27 cellular contexts compared by ENCODE assay signal in genomic region chr1:41637367-41637766, GRCh38.
DNase-seq lines count a peak whose midpoint lies in the region; ATAC-seq and TF ChIP-seq lines count a peak whose summit lies in the region.
"Had no signal": no experiment of that assay in that cellular context is flagged by ENCODE, and none has a peak within 500 bp of the region (broad histone marks: within the 10 kb centered on the region; RNA-seq: fewer than 3 reads in every experiment).

No MANE protein-coding gene starts in this region.

- no peak for ATAC-seq in CD4-positive, CD25-positive, alpha-beta regulatory T cell (ENCODE audit: low read depth in 2 of 2)
- peak; percentile 51 for ATAC-seq in activated B cell treated with CpG ODN at 0.5 μM for 24 hours (ENCODE audit: low read depth)
- ATAC-seq in HG03469 (IDR thresholded peaks at IDR 0.05; ENCODE audit: unreplicated experiment): no peak
- ATAC-seq in GM21723 (IDR thresholded peaks at IDR 0.05; ENCODE audit: unreplicated experiment): no peak
- ATAC-seq: left ventricle myocardium superior; naive thymus-derived CD4-positive, alpha-beta T cell; right lobe of liver had no signal

- H3K4me3 ChIP-seq in CD4-positive, CD25-positive, alpha-beta regulatory T cell (ENCODE audit: low read depth, low read length): no peak overlapping the region
- H3K4me3 ChIP-seq in coronary artery: no peak overlapping the region
- H3K4me3 ChIP-seq: MG63, right lobe of liver, thoracic aorta had no signal

- H3K4me1 Mint-ChIP-seq in T-helper 2 cell treated with Interferon-gamma antibody and Interleukin-4, amounts not matched to agents 5 μg/mL and 100 μg/mL, for 36 hours (ENCODE audit: low read depth): peaks cover 53% of the 10 kb centered on the region
- H3K4me1 Mint-ChIP-seq in CD4-positive, CD25-positive, alpha-beta regulatory T cell: peaks cover 18 to 52% (median 30%) of the 10 kb centered on the region in 4 donors
- peaks cover 49% of the 10 kb centered on the region for H3K4me1 Mint-ChIP-seq in activated B cell treated with CpG ODN at 0.5 μM for 24 hours
- H3K4me1 Mint-ChIP-seq: mesothelial cell of epicardium had no signal

- POLR2A ChIA-PET in activated B cell treated with CpG ODN at 0.5 μM for 24 hours (lab: Charles Lee): no interaction called here

- no peaks in the 10 kb centered on the region for H3K9me3 ChIP-seq in CD4-positive, CD25-positive, alpha-beta regulatory T cell (ENCODE audit: control insufficient read depth in 2 of 2, low read length in 2 of 2)
- H3K9me3 ChIP-seq: MG63, right lobe of liver, thoracic aorta had no signal

- TF ChIP-seq CTCF in activated B cell treated with CpG ODN at 0.5 μM for 24 hours (IDR thresholded peaks at IDR 0.05) (no peak), coronary artery (IDR thresholded peaks at IDR 0.05) (no peak)

- no peak for DNase-seq in T-helper 2 cell treated with Interferon-gamma antibody and Interleukin-4, amounts not matched to agents 5 μg/mL and 100 μg/mL, for 36 hours (ENCODE audit: low spot score)
- no peak for DNase-seq in T-helper 2 cell
- DNase-seq in CD4-positive, CD25-positive, alpha-beta regulatory T cell: no peak
- no peak for DNase-seq in activated B cell treated with CpG ODN at 0.5 μM for 24 hours
- DNase-seq in kidney glomerular epithelial cell (lab: John Stamatoyannopoulos, UW): peak; percentile 62
- DNase-seq in coronary artery (ENCODE audit: low spot score): no peak
- DNase-seq: 8988T; activated CD4-positive, CD25-positive, alpha-beta regulatory T cell treated with anti-CD3 and anti-CD28 coated beads, Interleukin-2, amount 50 U/mL, for 72 hours; glutamatergic neuron; HCEC 1CT; KBM-7; left ventricle myocardium superior; MG63; naive thymus-derived CD4-positive, alpha-beta T cell; NCI-H1417; NCI-H2081; NCI-H2227 treated with DMSO at 0.1 percent for 48 hours; NCI-H69; right lobe of liver; SIG-M5; stimulated activated CD4-positive, alpha-beta T cell treated with anti-CD3 and anti-CD28 coated beads, Interleukin-12 subunit alpha, Interleukin-12 subunit beta, amount 100 ng/mL, for 4 hours; stimulated activated CD4-positive, alpha-beta T cell treated with anti-CD3 and anti-CD28 coated beads, Interleukin-4, amount 100 ng/mL, for 1 hour had no signal

- peaks cover 34% of the 10 kb centered on the region for H3K4me1 ChIP-seq in CD4-positive, CD25-positive, alpha-beta regulatory T cell (ENCODE audit: control insufficient read depth, insufficient read depth, low read length, poor library complexity, severe bottlenecking)
- H3K4me1 ChIP-seq: right lobe of liver had no signal

- no peaks in the 10 kb centered on the region for H3K36me3 Mint-ChIP-seq in T-helper 2 cell treated with Interferon-gamma antibody and Interleukin-4, amounts not matched to agents 5 μg/mL and 100 μg/mL, for 36 hours (ENCODE audit: low read depth)
- H3K36me3 Mint-ChIP-seq in CD4-positive, CD25-positive, alpha-beta regulatory T cell: no peaks in the 10 kb centered on the region
- no peaks in the 10 kb centered on the region for H3K36me3 Mint-ChIP-seq in activated B cell treated with CpG ODN at 0.5 μM for 24 hours (ENCODE audit: low read depth)
- H3K36me3 Mint-ChIP-seq: mesothelial cell of epicardium; naive thymus-derived CD4-positive, alpha-beta T cell had no signal

- no peaks in the 10 kb centered on the region for H3K9me3 Mint-ChIP-seq in T-helper 2 cell treated with Interferon-gamma antibody and Interleukin-4, amounts not matched to agents 5 μg/mL and 100 μg/mL, for 36 hours
- no peaks in the 10 kb centered on the region for H3K9me3 Mint-ChIP-seq in CD4-positive, CD25-positive, alpha-beta regulatory T cell
- H3K9me3 Mint-ChIP-seq in activated B cell treated with CpG ODN at 0.5 μM for 24 hours: no peaks in the 10 kb centered on the region
- H3K9me3 Mint-ChIP-seq: mesothelial cell of epicardium; naive thymus-derived CD4-positive, alpha-beta T cell had no signal

- no peaks in the 10 kb centered on the region for H3K36me3 ChIP-seq in CD4-positive, CD25-positive, alpha-beta regulatory T cell (ENCODE audit: control insufficient read depth, insufficient read depth, low read length)
- H3K36me3 ChIP-seq: MG63, right lobe of liver, thoracic aorta had no signal

- H3K27me3 ChIP-seq in CD4-positive, CD25-positive, alpha-beta regulatory T cell (ENCODE audit: control insufficient read depth, insufficient read depth, low read length): no peaks in the 10 kb centered on the region
- H3K27me3 ChIP-seq: MG63, right lobe of liver had no signal

- H3K4me3 Mint-ChIP-seq in T-helper 2 cell treated with Interferon-gamma antibody and Interleukin-4, amounts not matched to agents 5 μg/mL and 100 μg/mL, for 36 hours: peak overlapping the region; percentile 35
- peak overlapping the region in 3 of 4 donors; percentile 2 to 50 (median 7) for H3K4me3 Mint-ChIP-seq in CD4-positive, CD25-positive, alpha-beta regulatory T cell
- no peak overlapping the region for H3K4me3 Mint-ChIP-seq in activated B cell treated with CpG ODN at 0.5 μM for 24 hours
- H3K4me3 Mint-ChIP-seq: mesothelial cell of epicardium had no signal

- H3K27ac ChIP-seq in CD4-positive, CD25-positive, alpha-beta regulatory T cell (ENCODE audit: insufficient read depth, low read length, poor library complexity, severe bottlenecking): no peak overlapping the region
- no peak overlapping the region for H3K27ac ChIP-seq in coronary artery
- H3K27ac ChIP-seq: right lobe of liver, thoracic aorta had no signal

- intact Hi-C loops in activated B cell treated with CpG ODN at 0.5 μM for 24 hours (cut with micrococcal nuclease): loop anchor here (1.0 kb wide), 1 partner anchor 24 kb away; no protein-coding TSS in a partner anchor

- CTCF ChIA-PET in activated B cell treated with CpG ODN at 0.5 μM for 24 hours (lab: Charles Lee): no interaction called here

- no peaks in the 10 kb centered on the region for H3K27me3 Mint-ChIP-seq in T-helper 2 cell treated with Interferon-gamma antibody and Interleukin-4, amounts not matched to agents 5 μg/mL and 100 μg/mL, for 36 hours (ENCODE audit: low read depth)
- H3K27me3 Mint-ChIP-seq in CD4-positive, CD25-positive, alpha-beta regulatory T cell: no peaks in the 10 kb centered on the region
- no peaks in the 10 kb centered on the region for H3K27me3 Mint-ChIP-seq in activated B cell treated with CpG ODN at 0.5 μM for 24 hours
- H3K27me3 Mint-ChIP-seq: naive thymus-derived CD4-positive, alpha-beta T cell had no signal

- peak overlapping the region; percentile 84 for H3K27ac Mint-ChIP-seq in T-helper 2 cell treated with Interferon-gamma antibody and Interleukin-4, amounts not matched to agents 5 μg/mL and 100 μg/mL, for 36 hours
- peak overlapping the region; percentile 27 to 87 (median 76) for H3K27ac Mint-ChIP-seq in CD4-positive, CD25-positive, alpha-beta regulatory T cell
- H3K27ac Mint-ChIP-seq in activated B cell treated with CpG ODN at 0.5 μM for 24 hours: peak overlapping the region; percentile 27
- H3K27ac Mint-ChIP-seq: mesothelial cell of epicardium, progenitor cell of endocrine pancreas had no signal

Comparison
In these comparisons a context has a peak if more than half of its experiments do, and no peak if none do; other contexts are left out.
1. H3K27ac Mint-ChIP-seq: peak in every context shown above with its lines; median percentile 84 in T-helper 2 cell treated with Interferon-gamma antibody and Interleukin-4, amounts not matched to agents 5 μg/mL and 100 μg/mL, for 36 hours; 76 in CD4-positive, CD25-positive, alpha-beta regulatory T cell; 27 in activated B cell treated with CpG ODN at 0.5 μM for 24 hours.